Comparison of ENCODE assay signal across 8 cellular contexts in the genomic region with DNA sequence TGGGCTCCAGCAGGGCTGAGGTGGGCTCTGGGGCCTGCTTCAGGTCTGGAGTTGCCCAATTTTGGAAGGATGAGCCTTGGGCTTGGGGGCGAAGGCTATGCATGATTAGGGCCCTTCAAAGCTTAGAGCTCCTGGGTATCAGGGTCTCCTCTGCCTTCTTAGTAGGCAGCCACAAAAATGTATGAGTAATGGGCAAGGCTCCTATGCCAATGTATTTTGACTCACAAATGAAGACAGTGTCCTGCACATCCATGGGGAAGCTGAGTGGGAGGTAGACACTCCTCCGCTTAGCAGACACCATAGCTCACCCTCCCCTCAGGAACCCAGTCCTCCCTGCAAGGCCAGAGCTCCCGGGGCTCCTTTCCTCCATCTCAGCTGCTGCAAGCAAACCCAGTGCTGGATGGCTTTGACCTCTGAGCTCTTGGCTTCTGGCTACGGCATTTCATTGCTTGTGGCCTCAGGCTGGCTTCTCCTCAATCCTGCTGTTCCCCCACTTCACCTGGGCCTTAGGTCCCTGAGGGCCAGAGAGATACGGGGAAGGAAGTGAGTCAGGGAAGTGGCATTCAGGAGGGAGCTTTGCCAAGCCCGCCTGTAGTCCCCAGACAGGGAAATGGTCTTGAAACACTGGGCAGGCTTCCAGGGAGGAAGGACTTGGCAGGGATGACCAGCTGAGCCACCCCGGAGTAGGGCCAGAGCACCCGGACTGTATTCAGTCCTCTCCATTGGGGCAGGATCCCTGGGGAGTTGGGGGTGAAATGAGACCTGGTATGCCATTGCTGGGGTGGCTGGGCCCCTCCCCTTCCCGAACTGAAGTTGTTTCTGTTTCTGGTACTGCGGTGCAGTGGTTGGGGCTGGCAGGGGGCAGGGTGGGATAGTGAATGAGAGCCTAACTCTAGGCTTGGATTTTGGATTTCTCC. TPM values are rescaled to one million over a fixed set of nuclear protein-coding genes. Genes with fewer than 3 reads are reported as not detected.
DNase-seq lines count a peak whose midpoint lies in the region; ATAC-seq and TF ChIP-seq lines count a peak whose summit lies in the region.

No MANE protein-coding gene starts in this region.

- peak overlapping the region; percentile 72; the same call in 1 of the 2 replicates for H3K4me3 ChIP-seq in PC-3 (ENCODE audit: low read length)

- DNase-seq in DMS153 (lab: John Stamatoyannopoulos, UW), result peak; percentile 81
- peak; percentile 100 for DNase-seq in PC-3
- peak; percentile 97 for DNase-seq in fibroblast of gingiva (ENCODE audit: low read depth)
- peak; percentile 94 for DNase-seq in omental fat pad (ENCODE audit: low spot score)
- no peak for DNase-seq in activated naive CD8-positive, alpha-beta T cell treated with anti-CD3 and anti-CD28 coated beads for 36 hours
- DNase-seq in nephron progenitor cell, result no peak
- DNase-seq in activated CD4-positive, alpha-beta T cell treated with anti-CD3 and anti-CD28 coated beads for 48 hours, result no peak

- H2AFZ ChIP-seq in PC-3 (ENCODE audit: low read length), result no peak overlapping the region

- POLR2A ChIA-PET in PC-3 (lab: Charles Lee; ENCODE audit: unreplicated experiment), result interaction anchor here (0.5 to 1.5 kb wide), 10 partner anchors 11 to 1921 kb away, joined by 3 to 11 read pairs (median 4); partner anchors contain the start of gene ATP5MC1

- intact Hi-C loops in PC-3 (cut with micrococcal nuclease), result loop anchor here (1.0 to 10.0 kb wide), 3 partner anchors 22 to 244 kb away; partner anchors contain the start of gene LRRC59

- BruUV-seq in PC-3 (replicated peaks; lab: Mats Ljungman, UMichigan), result no TSS peak

- TF ChIP-seq CTCF in PC-3 (conservative IDR thresholded peaks at IDR 0.05; ENCODE audit: low read depth, low read length) (no peak), omental fat pad (IDR thresholded peaks at IDR 0.05) (no peak), nephron progenitor cell (IDR thresholded peaks at IDR 0.05) (no peak)

- ATAC-seq in PC-3, result peak; percentile 62
- ATAC-seq in omental fat pad (ENCODE audit: low FRiP score), result peak; percentile 82
- ATAC-seq in GM18861 (IDR thresholded peaks at IDR 0.05; ENCODE audit: unreplicated experiment), result no peak

- H3K4me2 ChIP-seq in PC-3 (ENCODE audit: low read length), result peak overlapping the region; percentile 87

- CTCF ChIA-PET in PC-3 (lab: Charles Lee), result interaction anchor here (0.6 to 3.0 kb wide), 8 partner anchors 13 to 577 kb away, joined by 3 to 19 read pairs (median 4); partner anchors contain the start of gene LRRC59

- peaks cover 38% of the 10 kb centered on the region for H3K27me3 Mint-ChIP-seq in activated naive CD8-positive, alpha-beta T cell treated with anti-CD3 and anti-CD28 coated beads for 36 hours
- H3K27me3 Mint-ChIP-seq in nephron progenitor cell (ENCODE audit: low read depth, poor library complexity), result peaks cover 61% of the 10 kb centered on the region

- no peaks in the 10 kb centered on the region for H3K9me3 ChIP-seq in PC-3 (ENCODE audit: low read length)

- H3K27ac Mint-ChIP-seq in activated naive CD8-positive, alpha-beta T cell treated with anti-CD3 and anti-CD28 coated beads for 36 hours, result no peak overlapping the region
- H3K27ac Mint-ChIP-seq in nephron progenitor cell, result no peak overlapping the region

- no peaks in the 10 kb centered on the region for H3K4me1 Mint-ChIP-seq in activated naive CD8-positive, alpha-beta T cell treated with anti-CD3 and anti-CD28 coated beads for 36 hours
- peaks cover 44% of the 10 kb centered on the region for H3K4me1 Mint-ChIP-seq in nephron progenitor cell

- no peak overlapping the region for H3K4me3 Mint-ChIP-seq in activated naive CD8-positive, alpha-beta T cell treated with anti-CD3 and anti-CD28 coated beads for 36 hours
- no peak overlapping the region for H3K4me3 Mint-ChIP-seq in nephron progenitor cell

- H3K9me2 ChIP-seq in PC-3 (replicated peaks; ENCODE audit: low read length), result no peaks in the 10 kb centered on the region

- no peaks in the 10 kb centered on the region for H3K36me3 Mint-ChIP-seq in activated naive CD8-positive, alpha-beta T cell treated with anti-CD3 and anti-CD28 coated beads for 36 hours
- H3K36me3 Mint-ChIP-seq in nephron progenitor cell (ENCODE audit: low read depth), result no peaks in the 10 kb centered on the region

- H3K4me1 ChIP-seq in PC-3 (ENCODE audit: insufficient read depth, low read length), result peaks cover 78% of the 10 kb centered on the region

- H3K27ac ChIP-seq in PC-3 (ENCODE audit: low read length), result peak overlapping the region; percentile 90

- H3K27me3 ChIP-seq in PC-3 (ENCODE audit: low read length), result no peaks in the 10 kb centered on the region

- no peaks in the 10 kb centered on the region for H4K20me1 ChIP-seq in PC-3 (ENCODE audit: low read length)

- H3K79me2 ChIP-seq in PC-3 (ENCODE audit: low read length), result peaks cover 78% of the 10 kb centered on the region

- peak overlapping the region; percentile 49 for H3K9ac ChIP-seq in PC-3 (ENCODE audit: low read length)

- peaks cover 11% of the 10 kb centered on the region; the same call in 1 of the 2 replicates for H3K36me3 ChIP-seq in PC-3 (ENCODE audit: low read depth, low read length)

- H3K9me3 Mint-ChIP-seq in activated naive CD8-positive, alpha-beta T cell treated with anti-CD3 and anti-CD28 coated beads for 36 hours, result no peaks in the 10 kb centered on the region
- H3K9me3 Mint-ChIP-seq in nephron progenitor cell, result no peaks in the 10 kb centered on the region

- peaks cover 12% of the 10 kb centered on the region for H3F3A ChIP-seq in PC-3 (ENCODE audit: low read length, unreplicated experiment)

RNA-seq across cellular contexts. Expression of gene ABCC3, which starts 4.4 kb away (rescaled TPM):
- total RNA-seq in PC-3 (2014; rRNA removed), result 50.2 and 64.4 TPM in 2 replicates
- 10 to 100 TPM in 2 of 4 donors, 1 to 10 TPM in 2; 2.8 to 19.9 (median 11.1) TPM for total RNA-seq in omental fat pad
- not detected for total RNA-seq in activated naive CD8-positive, alpha-beta T cell treated with anti-CD3 and anti-CD28 coated beads for 36 hours

Comparison
In these comparisons a context has a peak if more than half of its experiments do, and no peak if none do; other contexts are left out.
1. DNase-seq: peak in DMS153 (single experiment), PC-3 (single experiment), fibroblast of gingiva (single experiment) and omental fat pad (single experiment); none in activated naive CD8-positive, alpha-beta T cell treated with anti-CD3 and anti-CD28 coated beads for 36 hours (single experiment), nephron progenitor cell (single experiment) and activated CD4-positive, alpha-beta T cell treated with anti-CD3 and anti-CD28 coated beads for 48 hours (single experiment).